In genomic region chr22:38811241-38811640, GRCh38 we compare ENCODE assay signal across 37 cellular contexts.
"Had no signal": no experiment of that assay in that cellular context is flagged by ENCODE, and none has a peak within 500 bp of the region (broad histone marks: within the 10 kb centered on the region; RNA-seq: fewer than 3 reads in every experiment).

No MANE protein-coding gene starts in this region.

- H3K9me3 ChIP-seq: adrenal gland, colonic mucosa had no signal

- H3K27ac Mint-ChIP-seq: activated B cell treated with CpG ODN at 0.5 μM for 24 hours; activated CD4-positive, alpha-beta memory T cell treated with anti-CD3 and anti-CD28 coated beads for 36 hours; activated CD4-positive, alpha-beta T cell treated with anti-CD3 and anti-CD28 coated beads, Interleukin-2, amount 10 ng/mL, durations not matched to agents 24 days and 14 days; activated CD8-positive, alpha-beta T cell treated with anti-CD3 and anti-CD28 coated beads, Interleukin-2, amount 10 ng/mL, durations not matched to agents 7 days and 5 days; activated naive CD8-positive, alpha-beta T cell; activated naive CD8-positive, alpha-beta T cell treated with anti-CD3 and anti-CD28 coated beads, Interleukin-2, amount 50 U/mL, for 24 hours; activated T-helper 17 cell treated with anti-CD3 and anti-CD28 coated beads, Interleukin-2, amount 50 U/mL, for 72 hours; brain; T-helper 17 cell; T-helper 2 cell treated with Interferon-gamma antibody and Interleukin-4, amounts not matched to agents 5 μg/mL and 100 μg/mL, for 36 hours had no signal

- DNase-seq: activated B cell treated with CpG ODN at 0.5 μM for 24 hours; activated CD4-positive, alpha-beta memory T cell treated with anti-CD3 and anti-CD28 coated beads for 36 hours; activated CD4-positive, alpha-beta T cell treated with anti-CD3 and anti-CD28 coated beads, Interleukin-2, amount 10 ng/mL, durations not matched to agents 24 days and 14 days; activated CD8-positive, alpha-beta memory T cell treated with anti-CD3 and anti-CD28 coated beads, Interleukin-2, amount 50 U/mL, for 48 hours; activated CD8-positive, alpha-beta T cell treated with anti-CD3 and anti-CD28 coated beads, Interleukin-2, amount 10 ng/mL, durations not matched to agents 7 days and 5 days; activated effector memory CD4-positive, alpha-beta T cell treated with Interleukin-2 at 50 U/mL for 16 hours; activated gamma-delta T cell treated with Interleukin-2 at 50 U/mL for 16 hours; activated naive CD4-positive, alpha-beta T cell treated with anti-CD3 and anti-CD28 coated beads, Interleukin-2, amount 50 U/mL, for 16 hours; activated naive CD4-positive, alpha-beta T cell treated with Interleukin-2 at 50 U/mL for 16 hours; activated naive CD8-positive, alpha-beta T cell treated with anti-CD3 and anti-CD28 coated beads, Interleukin-2, amount 50 U/mL, for 24 hours; activated T-cell treated with anti-CD3 and anti-CD28 coated beads for 4 hours; activated T-cell treated with anti-CD3 and anti-CD28 coated beads, Interleukin-2, amount 50 U/mL, for 4 hours; adrenal gland; amygdala; aorta; central memory CD4-positive, alpha-beta T cell; cerebellar nuclear complex; colonic mucosa; effector CD8-positive, alpha-beta T cell; esophagus squamous epithelium; foreskin melanocyte; head of caudate nucleus; T-helper 1 cell; T-helper 17 cell; T1000; WERI-Rb-1 had no signal

- ATAC-seq: activated CD4-positive, CD25-positive, alpha-beta regulatory T cell treated with anti-CD3 and anti-CD28 coated beads, Interleukin-2, amount 50 U/mL, for 24 hours; activated CD8-positive, alpha-beta T cell treated with anti-CD3 and anti-CD28 coated beads, Interleukin-2, amount 10 ng/mL, durations not matched to agents 7 days and 5 days; activated naive CD8-positive, alpha-beta T cell treated with anti-CD3 and anti-CD28 coated beads, Interleukin-2, amount 50 U/mL, for 24 hours; activated T-cell treated with anti-CD3 and anti-CD28 coated beads, Interleukin-2, amount 50 U/mL, for 4 hours; activated T-helper 17 cell treated with anti-CD3 and anti-CD28 coated beads, Interleukin-2, amount 50 U/mL, for 72 hours; gastroesophageal sphincter; T-helper 17 cell had no signal

- H3K27ac ChIP-seq: adrenal gland, breast epithelium, cardiac muscle cell, colonic mucosa, epithelial cell of prostate, esophagus squamous epithelium, gastroesophageal sphincter, WERI-Rb-1 had no signal

- FAIRE-seq: endometrium, endothelial cell of umbilical vein had no signal

- H3K27me3 ChIP-seq: adrenal gland, breast epithelium, colonic mucosa, esophagus squamous epithelium, gastroesophageal sphincter had no signal

- H3K9me3 Mint-ChIP-seq: activated CD4-positive, alpha-beta T cell treated with anti-CD3 and anti-CD28 coated beads, Interleukin-2, amount 10 ng/mL, durations not matched to agents 24 days and 14 days had no signal

- H3K4me1 ChIP-seq: adrenal gland, breast epithelium, colonic mucosa, esophagus squamous epithelium, gastroesophageal sphincter had no signal

- H3K4me3 ChIP-seq: adrenal gland, breast epithelium, cardiac muscle cell, colonic mucosa, esophagus squamous epithelium, gastroesophageal sphincter had no signal

- H3K4me1 Mint-ChIP-seq: activated B cell treated with CpG ODN at 0.5 μM for 24 hours; activated CD4-positive, alpha-beta T cell treated with anti-CD3 and anti-CD28 coated beads, Interleukin-2, amount 10 ng/mL, durations not matched to agents 24 days and 14 days; activated naive CD8-positive, alpha-beta T cell treated with anti-CD3 and anti-CD28 coated beads, Interleukin-2, amount 50 U/mL, for 24 hours; activated T-helper 17 cell treated with anti-CD3 and anti-CD28 coated beads, Interleukin-2, amount 50 U/mL, for 72 hours; brain had no signal

- H3K36me3 ChIP-seq: adrenal gland, breast epithelium, cardiac muscle cell, colonic mucosa, esophagus squamous epithelium, gastroesophageal sphincter, WERI-Rb-1 had no signal

- H3K4me3 Mint-ChIP-seq: activated B cell treated with CpG ODN at 0.5 μM for 24 hours; activated CD4-positive, alpha-beta memory T cell treated with anti-CD3 and anti-CD28 coated beads for 36 hours; activated CD4-positive, alpha-beta T cell treated with anti-CD3 and anti-CD28 coated beads, Interleukin-2, amount 10 ng/mL, durations not matched to agents 24 days and 14 days; activated CD8-positive, alpha-beta T cell treated with anti-CD3 and anti-CD28 coated beads, Interleukin-2, amount 10 ng/mL, durations not matched to agents 7 days and 5 days; activated naive CD8-positive, alpha-beta T cell; activated naive CD8-positive, alpha-beta T cell treated with anti-CD3 and anti-CD28 coated beads, Interleukin-2, amount 50 U/mL, for 24 hours; activated T-cell treated with anti-CD3 and anti-CD28 coated beads, Interleukin-2, amount 50 U/mL, for 4 hours; activated T-helper 17 cell treated with anti-CD3 and anti-CD28 coated beads, Interleukin-2, amount 50 U/mL, for 72 hours; T-helper 17 cell; T-helper 2 cell treated with Interferon-gamma antibody and Interleukin-4, amounts not matched to agents 5 μg/mL and 100 μg/mL, for 36 hours had no signal
